Comparison of ENCODE assay signal across 8 cellular contexts in genomic region chr7:22433710-22434460, GRCh38.
DNase-seq lines count a peak whose midpoint lies in the region; ATAC-seq lines count a peak whose summit lies in the region.
"Had no signal": no experiment of that assay in that cellular context is flagged by ENCODE, and none has a peak within 500 bp of the region (broad histone marks: within the 10 kb centered on the region; RNA-seq: fewer than 3 reads in every experiment).

No MANE protein-coding gene starts in this region.

- H3K9me3 ChIP-seq in skeletal muscle tissue (ENCODE audit: control insufficient read depth in 3 of 3, low read length in 3 of 3): no peaks in the 10 kb centered on the region

- intact Hi-C loops in left cardiac atrium (cut with DNase I): no loop called here

- ATAC-seq in left cardiac atrium: peak; percentile 61 to 68
- no peak for ATAC-seq in HG03025 (IDR thresholded peaks at IDR 0.05; ENCODE audit: low FRiP score, unreplicated experiment)
- ATAC-seq: activated T-cell treated with anti-CD3 and anti-CD28 coated beads, Interleukin-2, amount 50 U/mL, for 4 hours had no signal

- no peak overlapping the region for H3K9ac ChIP-seq in skeletal muscle tissue (ENCODE audit: low read depth in 1 of 3, low read length in 3 of 3)

- no peaks in the 10 kb centered on the region for H3K36me3 ChIP-seq in skeletal muscle tissue (ENCODE audit: control insufficient read depth in 3 of 3, insufficient read depth in 3 of 3, low read length in 3 of 3)

- no peaks in the 10 kb centered on the region for H3K27me3 ChIP-seq in skeletal muscle tissue (ENCODE audit: control insufficient read depth in 3 of 3, insufficient read depth in 3 of 3, low read length in 3 of 3)

- peak; percentile 47 for DNase-seq in HPDE6-E6E7 (ENCODE audit: extremely low spot score)
- peak; percentile 80 for DNase-seq in SW480 (ENCODE audit: low spot score)
- DNase-seq in left cardiac atrium: peak; percentile 28
- DNase-seq in Kasumi-1 (lab: John Stamatoyannopoulos, UW): no peak
- DNase-seq in cerebellum (ENCODE audit: low spot score): no peak
- DNase-seq: activated T-cell treated with anti-CD3 and anti-CD28 coated beads, Interleukin-2, amount 50 U/mL, for 4 hours had no signal

- H3K4me3 ChIP-seq in skeletal muscle tissue (ENCODE audit: low read length in 3 of 3): no peak overlapping the region

- peak overlapping the region; percentile 44 for H3K27ac ChIP-seq in skeletal muscle tissue (ENCODE audit: low read depth, low read length)

- peaks cover 3 to 9% (median 4%) of the 10 kb centered on the region in 3 donors for H3K4me1 ChIP-seq in skeletal muscle tissue (ENCODE audit: control insufficient read depth in 3 of 3, insufficient read depth in 3 of 3, low read length in 3 of 3)

Comparison
In these comparisons a context has a peak if more than half of its experiments do, and no peak if none do; other contexts are left out.
1. DNase-seq: peak in HPDE6-E6E7 (single experiment), SW480 (single experiment) and left cardiac atrium (single experiment); none in Kasumi-1 (0 of 2) and cerebellum (single experiment).